ENCODE assay signal across 29 cellular contexts in genomic region chr12:50650285-50650684, GRCh38.
"Had no signal": no experiment of that assay in that cellular context is flagged by ENCODE, and none has a peak within 500 bp of the region (broad histone marks: within the 10 kb centered on the region; RNA-seq: fewer than 3 reads in every experiment).

No MANE protein-coding gene starts in this region.

- H3K27me3 Mint-ChIP-seq: dendritic cell treated with granulocyte-macrophage colony-stimulating factor and Interleukin-4, amounts not matched to agents 40 ng/mL and 50 ng/mL, for 4 days; naive thymus-derived CD4-positive, alpha-beta T cell; stimulated activated memory B cell treated with anti-CD40 and anti-IgM and Interleukin-4, amounts not matched to agents 10 μg/mL and 1 μg/mL and 100 μg/mL, for 72 hours had no signal

- H3K4me1 Mint-ChIP-seq: nephron had no signal

- H3K4me3 Mint-ChIP-seq: dendritic cell treated with granulocyte-macrophage colony-stimulating factor and Interleukin-4, amounts not matched to agents 40 ng/mL and 50 ng/mL, for 4 days; naive thymus-derived CD4-positive, alpha-beta T cell; nephron; stimulated activated memory B cell treated with anti-CD40 and anti-IgM and Interleukin-4, amounts not matched to agents 10 μg/mL and 1 μg/mL and 100 μg/mL, for 72 hours had no signal

- ATAC-seq: heart right ventricle; left cardiac atrium; left lung; naive thymus-derived CD4-positive, alpha-beta T cell; right lobe of liver; stimulated activated memory B cell treated with anti-CD40 and anti-IgM and Interleukin-4, amounts not matched to agents 10 μg/mL and 1 μg/mL and 100 μg/mL, for 72 hours; stimulated activated naive CD8-positive, alpha-beta T cell treated with anti-CD3 and anti-CD28 coated beads, Interleukin-15, Interleukin-2, amounts not matched to agents 100 U/mL and 50 U/mL, for 24 hours had no signal

- H3K9me3 Mint-ChIP-seq: dendritic cell treated with granulocyte-macrophage colony-stimulating factor and Interleukin-4, amounts not matched to agents 40 ng/mL and 50 ng/mL, for 4 days; naive thymus-derived CD4-positive, alpha-beta T cell; stimulated activated memory B cell treated with anti-CD40 and anti-IgM and Interleukin-4, amounts not matched to agents 10 μg/mL and 1 μg/mL and 100 μg/mL, for 72 hours had no signal

- H3K36me3 Mint-ChIP-seq: stimulated activated memory B cell treated with anti-CD40 and anti-IgM and Interleukin-4, amounts not matched to agents 10 μg/mL and 1 μg/mL and 100 μg/mL, for 72 hours had no signal

- H3K27ac Mint-ChIP-seq: dendritic cell treated with granulocyte-macrophage colony-stimulating factor and Interleukin-4, amounts not matched to agents 40 ng/mL and 50 ng/mL, for 4 days; nephron; stimulated activated memory B cell treated with anti-CD40 and anti-IgM and Interleukin-4, amounts not matched to agents 10 μg/mL and 1 μg/mL and 100 μg/mL, for 72 hours had no signal

- DNase-seq: colonic mucosa; effector memory CD4-positive, alpha-beta T cell; erythroblast; esophagus squamous epithelium; foreskin melanocyte; glutamatergic neuron; heart right ventricle; hippocampal formation; left cardiac atrium; left lung; mesenchymal stem cell; midbrain; naive thymus-derived CD4-positive, alpha-beta T cell; occipital lobe; ovary; retina; right lobe of liver; small intestine; stimulated activated CD4-positive, alpha-beta T cell treated with anti-CD3 and anti-CD28 coated beads, Interleukin-12 subunit alpha, Interleukin-12 subunit beta, amount 100 ng/mL, for 4 hours; stimulated activated CD4-positive, alpha-beta T cell treated with anti-CD3 and anti-CD28 coated beads, Interleukin-1b, Interleukin-23, amount 100 ng/mL, for 48 hours; stimulated activated CD4-positive, alpha-beta T cell treated with anti-CD3 and anti-CD28 coated beads, Interleukin-4, amount 100 ng/mL, for 4 hours; stimulated activated naive CD8-positive, alpha-beta T cell treated with anti-CD3 and anti-CD28 coated beads, Interleukin-15, Interleukin-2, amounts not matched to agents 100 U/mL and 50 U/mL, for 24 hours; substantia nigra; testis; tibial artery; upper lobe of left lung had no signal
